Comparison of ENCODE assay signal across 11 cellular contexts in the genomic region with DNA sequence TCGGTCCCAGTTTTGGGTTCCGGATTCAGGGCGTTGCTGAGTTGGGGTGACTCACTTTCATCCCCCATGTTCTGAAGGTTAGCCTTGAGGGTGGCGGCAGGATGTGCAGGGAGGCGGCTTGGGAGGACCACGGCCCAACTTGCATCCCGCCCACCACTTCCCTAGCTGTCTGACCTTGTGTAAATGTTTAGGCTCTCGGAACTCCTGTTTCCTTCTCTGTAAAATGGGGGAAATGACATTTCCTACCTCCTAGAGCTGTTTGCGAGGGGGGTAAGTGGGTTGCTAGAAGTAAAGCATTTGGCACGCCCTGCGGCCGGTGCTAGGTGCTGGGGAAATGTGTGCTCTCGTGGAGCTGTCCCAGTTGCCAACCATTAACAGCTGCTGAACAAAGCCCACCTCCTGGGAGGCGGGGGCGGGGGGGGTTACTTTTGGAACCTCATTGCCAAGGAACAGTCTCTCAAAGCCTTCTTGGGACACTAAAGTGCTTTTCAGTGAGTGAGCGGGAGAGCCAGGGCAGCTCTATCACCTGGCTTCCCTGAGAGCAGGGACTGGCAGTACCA. TPM values are rescaled to one million over a fixed set of nuclear protein-coding genes. Genes with fewer than 3 reads are reported as not detected.
DNase-seq lines count a peak whose midpoint lies in the region; ATAC-seq lines count a peak whose summit lies in the region.
"Had no signal": no experiment of that assay in that cellular context is flagged by ENCODE, and none has a peak within 500 bp of the region (broad histone marks: within the 10 kb centered on the region; RNA-seq: fewer than 3 reads in every experiment).

No MANE protein-coding gene starts in this region.

- peak overlapping the region; percentile 94 for H3K27ac ChIP-seq in duodenal mucosa (ENCODE audit: low read depth, low read length)
- H3K27ac ChIP-seq in muscle layer of colon (ENCODE audit: low read depth, low read length), result peak overlapping the region; percentile 49
- H3K27ac ChIP-seq in aorta (ENCODE audit: low read depth in 1 of 2, low read length in 2 of 2), result peak overlapping the region; percentile 91 to 92

- peaks cover 73% of the 10 kb centered on the region for H3K4me1 Mint-ChIP-seq in stimulated activated naive CD8-positive, alpha-beta T cell treated with anti-CD3 and anti-CD28 coated beads, Interleukin-15, Interleukin-2, amounts not matched to agents 100 ng/mL and 50 ng/mL, for 24 hours (ENCODE audit: low read depth)

- 39 to 49% methylated on average over 16 of the region's 16 CpGs for WGBS in aorta, 2 donors

- no peak overlapping the region for H3K4me3 Mint-ChIP-seq in stimulated activated naive CD8-positive, alpha-beta T cell treated with anti-CD3 and anti-CD28 coated beads, Interleukin-15, Interleukin-2, amounts not matched to agents 100 ng/mL and 50 ng/mL, for 24 hours

- H3K9me3 Mint-ChIP-seq in stimulated activated naive CD8-positive, alpha-beta T cell treated with anti-CD3 and anti-CD28 coated beads, Interleukin-15, Interleukin-2, amounts not matched to agents 100 ng/mL and 50 ng/mL, for 24 hours, result no peaks in the 10 kb centered on the region
- H3K9me3 Mint-ChIP-seq: effector memory CD8-positive, alpha-beta T cell had no signal

- H3K4me3 ChIP-seq in duodenal mucosa (ENCODE audit: low read depth in 1 of 2, low read length in 2 of 2) (peak overlapping the region; percentile 72 to 73), muscle layer of colon (ENCODE audit: low read depth in 1 of 2, low read length in 2 of 2) (peak overlapping the region; percentile 29 to 55), aorta (ENCODE audit: low read length in 2 of 2) (no peak overlapping the region)

- ATAC-seq in stimulated activated naive CD8-positive, alpha-beta T cell treated with anti-CD3 and anti-CD28 coated beads, Interleukin-15, Interleukin-2, amounts not matched to agents 100 U/mL and 50 U/mL, for 24 hours, result no peak
- ATAC-seq in aorta (ENCODE audit: low FRiP score), result no peak
- no peak for ATAC-seq in GM18909 (IDR thresholded peaks at IDR 0.05; ENCODE audit: poor library complexity, unreplicated experiment)
- ATAC-seq in HG02678 (IDR thresholded peaks at IDR 0.05; ENCODE audit: unreplicated experiment), result no peak

- H3K36me3 Mint-ChIP-seq in stimulated activated naive CD8-positive, alpha-beta T cell treated with anti-CD3 and anti-CD28 coated beads, Interleukin-15, Interleukin-2, amounts not matched to agents 100 ng/mL and 50 ng/mL, for 24 hours (ENCODE audit: low read depth), result peaks cover 42% of the 10 kb centered on the region

- H3K36me3 ChIP-seq in duodenal mucosa (ENCODE audit: control insufficient read depth in 1 of 2, insufficient read depth in 2 of 2, low read length in 2 of 2) (peaks cover 9 to 33% of the 10 kb centered on the region in 2 donors), muscle layer of colon (ENCODE audit: insufficient read depth, low read length) (peaks cover 39% of the 10 kb centered on the region), aorta (ENCODE audit: control insufficient read depth in 1 of 2, insufficient read depth in 2 of 2, low read length in 1 of 2) (peaks cover 0 to 3% of the 10 kb centered on the region in 2 donors)

- intact Hi-C loops in aorta (cut with DNase I), result loop anchor here in 1 of 2 donors (5.0 kb wide), 1 partner anchor 38 kb away; no protein-coding TSS in a partner anchor

- peak overlapping the region; percentile 21 for H3K27ac Mint-ChIP-seq in stimulated activated naive CD8-positive, alpha-beta T cell treated with anti-CD3 and anti-CD28 coated beads, Interleukin-15, Interleukin-2, amounts not matched to agents 100 ng/mL and 50 ng/mL, for 24 hours

- H3K9me3 ChIP-seq in duodenal mucosa (ENCODE audit: control insufficient read depth in 1 of 2, low read length in 2 of 2) (no peaks in the 10 kb centered on the region), muscle layer of colon (ENCODE audit: low read length) (no peaks in the 10 kb centered on the region), aorta (ENCODE audit: control insufficient read depth, low read length) (no peaks in the 10 kb centered on the region)

- no peaks in the 10 kb centered on the region for H3K27me3 Mint-ChIP-seq in stimulated activated naive CD8-positive, alpha-beta T cell treated with anti-CD3 and anti-CD28 coated beads, Interleukin-15, Interleukin-2, amounts not matched to agents 100 ng/mL and 50 ng/mL, for 24 hours
- H3K27me3 Mint-ChIP-seq: effector memory CD8-positive, alpha-beta T cell had no signal

- H3K9ac ChIP-seq in duodenal mucosa (ENCODE audit: low read depth in 1 of 2, low read length in 2 of 2), result peak overlapping the region; percentile 87 to 89
- H3K9ac ChIP-seq in muscle layer of colon (ENCODE audit: low read length), result peak overlapping the region; percentile 52

- H3K4me1 ChIP-seq in duodenal mucosa (ENCODE audit: control insufficient read depth in 1 of 2, insufficient read depth in 2 of 2, low read length in 2 of 2) (peaks cover 51 to 70% of the 10 kb centered on the region in 2 donors), muscle layer of colon (ENCODE audit: insufficient read depth, low read length) (peaks cover 38% of the 10 kb centered on the region), aorta (ENCODE audit: control insufficient read depth in 1 of 2, insufficient read depth in 2 of 2, low read length in 2 of 2) (no peaks in the 10 kb centered on the region)

- H3K27me3 ChIP-seq in duodenal mucosa (ENCODE audit: control insufficient read depth in 1 of 2, insufficient read depth in 2 of 2, low read length in 2 of 2) (no peaks in the 10 kb centered on the region), muscle layer of colon (ENCODE audit: control insufficient read depth in 1 of 2, insufficient read depth in 2 of 2, low read length in 2 of 2) (no peaks in the 10 kb centered on the region), aorta (ENCODE audit: control insufficient read depth in 1 of 2, insufficient read depth in 2 of 2, low read length in 1 of 2) (no peaks in the 10 kb centered on the region)

- DNase-seq in stimulated activated naive CD8-positive, alpha-beta T cell treated with anti-CD3 and anti-CD28 coated beads, Interleukin-15, Interleukin-2, amounts not matched to agents 100 U/mL and 50 U/mL, for 24 hours, result no peak
- DNase-seq in aorta (peak in 1 of 2 donors; percentile 75), NAMALWA (ENCODE audit: low spot score) (no peak)
- DNase-seq: effector memory CD8-positive, alpha-beta T cell; stimulated activated CD4-positive, alpha-beta T cell treated with anti-CD3 and anti-CD28 coated beads, Interleukin-4, amount 100 ng/mL, for 4 hours had no signal

RNA-seq across cellular contexts. Expression of a gene that starts 27.5 kb away (rescaled TPM):
- 10 to 100 TPM; 37.1 to 38.5 TPM for total RNA-seq in aorta
- polyA plus RNA-seq in aorta, result 10 to 100 TPM; 29.9 to 56.2 TPM

RNA-seq across cellular contexts. Expression of a gene that starts 32.0 kb away (rescaled TPM):
- 10 to 100 TPM; 16.3 to 40.9 TPM for total RNA-seq in aorta
- polyA plus RNA-seq in aorta, result 10 to 100 TPM in 1 of 2 donors, 1 to 10 TPM in 1; 9.8 to 14.3 TPM

RNA-seq across cellular contexts. Expression of a gene that starts 32.9 kb away (rescaled TPM):
- 10 to 100 TPM in 1 of 2 donors, 1 to 10 TPM in 1; 5.4 to 10.4 TPM for total RNA-seq in aorta
- polyA plus RNA-seq in aorta, result 1 to 10 TPM; 7.0 to 8.9 TPM

RNA-seq across cellular contexts. Expression of a gene that starts 49.2 kb away (rescaled TPM):
- 1 to 10 TPM in 1 of 2 donors, under 1 TPM in 1; 0.84 to 1.1 TPM for total RNA-seq in aorta
- polyA plus RNA-seq in aorta, result 1 to 10 TPM in 1 of 2 donors, under 1 TPM in 1; 0.90 to 5.6 TPM
- total RNA-seq: T-helper 2 cell treated with Interferon-gamma antibody and Interleukin-4, amounts not matched to agents 100 ng/mL and 5 ng/mL, for 36 hours had no signal

Comparison
In these comparisons a context has a peak if more than half of its experiments do, and no peak if none do; other contexts are left out.
1. H3K4me3 ChIP-seq: peak in duodenal mucosa (2 of 2) and muscle layer of colon (2 of 2); none in aorta (0 of 2).
2. Peak in every context shown above with its lines, with median percentiles within 50 percentile points of each other: H3K27ac ChIP-seq.